ENCODE assay signal across 15 cellular contexts in the genomic region with DNA sequence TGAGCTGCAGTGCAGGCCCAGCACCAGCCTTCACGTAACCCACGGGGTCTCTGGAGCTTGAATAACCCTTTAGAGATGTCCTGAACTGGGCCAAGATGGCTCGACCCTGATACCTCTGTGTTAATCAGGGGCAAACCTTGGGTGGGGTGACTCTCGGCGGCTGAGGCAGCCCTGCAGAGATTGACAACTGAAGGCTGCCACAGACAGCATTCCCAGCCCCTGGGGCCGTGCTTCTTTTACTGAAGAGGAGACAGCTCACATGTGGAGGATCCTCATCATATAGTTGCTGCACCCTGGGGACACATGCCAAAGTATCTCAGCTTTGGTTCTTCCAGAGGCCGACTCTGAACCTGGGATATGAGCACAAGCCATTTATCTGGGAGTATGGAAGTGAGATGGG.
"Had no signal": no experiment of that assay in that cellular context is flagged by ENCODE, and none has a peak within 500 bp of the region (broad histone marks: within the 10 kb centered on the region; RNA-seq: fewer than 3 reads in every experiment).

No MANE protein-coding gene starts in this region.

- H3K9me3 ChIP-seq: adrenal gland, body of pancreas, pancreas, SJSA1, tibial artery had no signal

- DNase-seq: activated CD4-positive, alpha-beta T cell treated with anti-CD3 and anti-CD28 coated beads for 48 hours; activated naive CD4-positive, alpha-beta T cell treated with anti-CD3 and anti-CD28 coated beads for 36 hours; adrenal gland; body of pancreas; effector memory CD8-positive, alpha-beta T cell; erythroblast; hypothalamus; pancreas; T1000; tibial artery had no signal

- H3K4me3 ChIP-seq: adrenal gland, body of pancreas, pancreas, SJSA1, skin epidermis, tibial artery had no signal

- H3K4me1 ChIP-seq: SJSA1 had no signal

- H3K9me3 Mint-ChIP-seq: activated naive CD4-positive, alpha-beta T cell treated with anti-CD3 and anti-CD28 coated beads for 36 hours; dendritic cell treated with granulocyte-macrophage colony-stimulating factor and Interleukin-4, amounts not matched to agents 40 ng/mL and 50 ng/mL, for 4 days; effector memory CD8-positive, alpha-beta T cell; natural killer cell treated with Interleukin-12 subunit alpha and Interleukin-12 subunit beta and Interleukin-15 and Interleukin-18, amount 100 ng/mL, for 72 hours had no signal

- H3K36me3 Mint-ChIP-seq: natural killer cell treated with Interleukin-12 subunit alpha and Interleukin-12 subunit beta and Interleukin-15 and Interleukin-18, amount 100 ng/mL, for 72 hours had no signal

- H3K27ac Mint-ChIP-seq: activated naive CD4-positive, alpha-beta T cell treated with anti-CD3 and anti-CD28 coated beads for 36 hours; dendritic cell treated with granulocyte-macrophage colony-stimulating factor and Interleukin-4, amounts not matched to agents 40 ng/mL and 50 ng/mL, for 4 days; effector memory CD8-positive, alpha-beta T cell; natural killer cell treated with Interleukin-12 subunit alpha and Interleukin-12 subunit beta and Interleukin-15 and Interleukin-18, amount 100 ng/mL, for 72 hours had no signal

- FAIRE-seq: pancreas had no signal

- H3K27ac ChIP-seq: adrenal gland, SJSA1, skin epidermis, tibial artery had no signal

- ATAC-seq: body of pancreas; effector memory CD8-positive, alpha-beta T cell; left lobe of liver; natural killer cell treated with Interleukin-12 subunit alpha and Interleukin-12 subunit beta and Interleukin-15 and Interleukin-18, amount 100 ng/mL, for 72 hours had no signal

- H3K27me3 ChIP-seq: adrenal gland, body of pancreas, pancreas, SJSA1, tibial artery had no signal

- H3K36me3 ChIP-seq: adrenal gland, pancreas, SJSA1, tibial artery had no signal

- H3K4me3 Mint-ChIP-seq: activated naive CD4-positive, alpha-beta T cell treated with anti-CD3 and anti-CD28 coated beads for 36 hours; dendritic cell treated with granulocyte-macrophage colony-stimulating factor and Interleukin-4, amounts not matched to agents 40 ng/mL and 50 ng/mL, for 4 days; effector memory CD8-positive, alpha-beta T cell; natural killer cell treated with Interleukin-12 subunit alpha and Interleukin-12 subunit beta and Interleukin-15 and Interleukin-18, amount 100 ng/mL, for 72 hours had no signal
